ENCODE assay signal across 9 cellular contexts in genomic region chr14:91241848-91242247, GRCh38. TPM values are rescaled to one million over a fixed set of nuclear protein-coding genes. Genes with fewer than 3 reads are reported as not detected.
DNase-seq lines count a peak whose midpoint lies in the region; ATAC-seq, FAIRE-seq and TF ChIP-seq lines count a peak whose summit lies in the region.
"Had no signal": no experiment of that assay in that cellular context is flagged by ENCODE, and none has a peak within 500 bp of the region (broad histone marks: within the 10 kb centered on the region; RNA-seq: fewer than 3 reads in every experiment).

No MANE protein-coding gene starts in this region.

- intact Hi-C loops in HepG2 (cut with micrococcal nuclease; ENCODE audit: unreplicated experiment) = no loop called here

- H3K4me1 Mint-ChIP-seq in effector memory CD8-positive, alpha-beta T cell (ENCODE audit: low read depth in 2 of 2) = peaks cover 75 to 84% of the 10 kb centered on the region in 2 donors

- H3K27ac ChIP-seq in KOPT-K1 (ENCODE audit: low read depth, low read length, poor library complexity, severe bottlenecking) (peak overlapping the region; percentile 88), HepG2 (ENCODE audit: extremely low read length, insufficient read depth, low read length) (no peak overlapping the region), smooth muscle cell (ENCODE audit: low read depth) (no peak overlapping the region)

- no peaks in the 10 kb centered on the region for H3K9me3 Mint-ChIP-seq in effector memory CD8-positive, alpha-beta T cell

- peaks cover 58% of the 10 kb centered on the region for H3K36me3 Mint-ChIP-seq in effector memory CD8-positive, alpha-beta T cell (ENCODE audit: insufficient read depth)

- no peaks in the 10 kb centered on the region for H3K27me3 Mint-ChIP-seq in effector memory CD8-positive, alpha-beta T cell

- H4K20me1 ChIP-seq in HepG2 (ENCODE audit: insufficient read depth, low read length) = no peaks in the 10 kb centered on the region
- H4K20me1 ChIP-seq in smooth muscle cell (ENCODE audit: low read depth) = no peaks in the 10 kb centered on the region

- no peaks in the 10 kb centered on the region for H3K9me3 ChIP-seq in KOPT-K1 (ENCODE audit: insufficient read depth, low read length, poor library complexity, severe bottlenecking)
- no peaks in the 10 kb centered on the region for H3K9me3 ChIP-seq in HepG2 (ENCODE audit: low read length)
- no peaks in the 10 kb centered on the region for H3K9me3 ChIP-seq in smooth muscle cell (replicated peaks; ENCODE audit: low read depth)

- H2AFZ ChIP-seq in HepG2 (ENCODE audit: low read length) = no peak overlapping the region
- no peak overlapping the region for H2AFZ ChIP-seq in smooth muscle cell (ENCODE audit: low read depth)

- H3K4me2 ChIP-seq in HepG2 (ENCODE audit: low read depth, low read length) (no peak overlapping the region), smooth muscle cell (no peak overlapping the region)

- CTCF ChIA-PET in HepG2 (lab: Yijun Ruan, JAX; ENCODE audit: low intra/inter-chr PET ratio, low total read pairs) = no interaction called here

- ATAC-seq in GM21381 (IDR thresholded peaks at IDR 0.05; ENCODE audit: unreplicated experiment) (peak; percentile 51), HepG2 (no peak)
- ATAC-seq in effector memory CD8-positive, alpha-beta T cell (replicated peaks) = peak; percentile 10

- H3K4me3 ChIP-seq in HepG2 (replicated peaks in 1 of 3; ENCODE audit: insufficient read depth in 1 of 3, low read depth in 2 of 3, low read length in 3 of 3) (no peak overlapping the region), smooth muscle cell (no peak overlapping the region)

- TF ChIP-seq POLR2A in HepG2 (IDR thresholded peaks at IDR 0.05; ENCODE audit: insufficient read depth in 1 of 2, low read depth in 2 of 2, low read length in 2 of 2) = no peak

- TF ChIP-seq EP300 in HepG2 (IDR thresholded peaks at IDR 0.05; ENCODE audit: low read depth in 2 of 2, low read length in 2 of 2) = no peak
- no peak for TF ChIP-seq EP300 in HepG2 (CRISPR knock-in tag; IDR thresholded peaks at IDR 0.05; ENCODE audit: borderline replicate concordance)

- POLR2A ChIA-PET in HepG2 (lab: Yijun Ruan, JAX) = no interaction called here

- H3K27ac Mint-ChIP-seq in effector memory CD8-positive, alpha-beta T cell = peak overlapping the region; percentile 91 to 94

- H3K4me1 ChIP-seq in HepG2 (ENCODE audit: insufficient read depth, low read length) (no peaks in the 10 kb centered on the region), smooth muscle cell (ENCODE audit: low read depth) (no peaks in the 10 kb centered on the region)

- H3K79me2 ChIP-seq in HepG2 (ENCODE audit: insufficient read depth, low read length) (no peaks in the 10 kb centered on the region), smooth muscle cell (ENCODE audit: low read depth) (no peaks in the 10 kb centered on the region)

- TF ChIP-seq CTCF in HepG2 (CRISPR knock-in tag; IDR thresholded peaks at IDR 0.05) = no peak
- TF ChIP-seq CTCF in smooth muscle cell (IDR thresholded peaks at IDR 0.05; ENCODE audit: borderline replicate concordance, insufficient read depth, poor library complexity, severe bottlenecking) = no peak

- peaks cover 4% of the 10 kb centered on the region; the same call in 1 of the 2 replicates for H3K36me3 ChIP-seq in KOPT-K1 (ENCODE audit: insufficient read depth, low read length)
- H3K36me3 ChIP-seq in HepG2 (replicated peaks in 1 of 2; ENCODE audit: control insufficient read depth in 1 of 2, insufficient read depth in 2 of 2, low read length in 2 of 2) = no peaks in the 10 kb centered on the region
- no peaks in the 10 kb centered on the region for H3K36me3 ChIP-seq in smooth muscle cell (ENCODE audit: low read depth)

- 10% methylated on average over 8 of the region's 8 CpGs for WGBS in HepG2 (ENCODE audit: low lambda C conversion rate)
- WGBS in smooth muscle cell (ENCODE audit: low lambda C conversion rate) = 95% methylated on average over 8 of the region's 8 CpGs

- H3K27me3 ChIP-seq in HepG2 (ENCODE audit: control insufficient read depth in 1 of 2, insufficient read depth in 2 of 2, low read length in 2 of 2) (peaks cover 1 to 18% of the 10 kb centered on the region in 2 experiments; a peak in 4 of 5 replicates), smooth muscle cell (ENCODE audit: low read depth) (no peaks in the 10 kb centered on the region)

- no peak for TF ChIP-seq RAD21 in HepG2 (CRISPR knock-in tag; IDR thresholded peaks at IDR 0.05)

- BruUV-seq in HepG2 (replicated peaks; lab: Mats Ljungman, UMichigan) = no TSS peak

- no peaks in the 10 kb centered on the region for H3F3A ChIP-seq in smooth muscle cell (ENCODE audit: low read depth)

- DNase-seq in GF-D8 (lab: John Stamatoyannopoulos, UW) = peak; percentile 41
- peak in 1 of 3 experiments; percentile 18 for DNase-seq in effector memory CD8-positive, alpha-beta T cell
- DNase-seq in HepG2 (ENCODE audit: low spot score) = no peak
- no peak for DNase-seq in LoVo (ENCODE audit: low spot score)
- DNase-seq in smooth muscle cell (lab: John Stamatoyannopoulos, UW; ENCODE audit: unreplicated experiment) = no peak
- DNase-seq in NCI-H2196 (lab: John Stamatoyannopoulos, UW; ENCODE audit: unreplicated experiment) = no peak

- no peak for FAIRE-seq in HepG2 (lab: Jason Lieb, UNC)
- FAIRE-seq: endothelial cell of umbilical vein had no signal

- in situ Hi-C loops in HepG2 (cut with HindIII; ENCODE audit: extremely low pct_ligation_motif_present, low pct_unique_long_range_greater_than_20kb) = no loop called here

- H3K4me3 Mint-ChIP-seq in effector memory CD8-positive, alpha-beta T cell = peak overlapping the region; percentile 86 to 89

- no peak overlapping the region for H3K9ac ChIP-seq in HepG2 (ENCODE audit: insufficient read depth, low read depth, low read length)
- H3K9ac ChIP-seq in smooth muscle cell (ENCODE audit: low read depth) = no peak overlapping the region

TF ChIP-seq in HepG2, 621 proteins besides CTCF, POLR2A, EP300 and RAD21 (continues in another document):
- TF ChIP-seq BCLAF1 (IDR thresholded peaks at IDR 0.05) (no peak), EHMT2 (IDR thresholded peaks at IDR 0.05; ENCODE audit: borderline replicate concordance, low read depth, low read length) (no peak), MTA1 (CRISPR knock-in tag; IDR thresholded peaks at IDR 0.05; ENCODE audit: borderline replicate concordance) (no peak)

RNA-seq across cellular contexts. Expression of gene GPR68, which starts 2.7 kb away (rescaled TPM):
- total RNA-seq in HepG2 (2016; rRNA removed; fragmentation: Illumina TruSeq; extraction: Trizol) (not detected in 2 replicates), smooth muscle cell (2.6 and 4.4 TPM in 2 replicates)
- total RNA-seq in HepG2 (2016; cell fraction: cytosol; rRNA removed; fragmentation: Illumina TruSeq; extraction: Trizol; ENCODE audit: low read depth) = not detected in 2 replicates
- 0.11 TPM in 1 of 2 replicates, not detected in the other for total RNA-seq in HepG2 (2016; cell fraction: insoluble cytoplasmic fraction; rRNA removed; fragmentation: Illumina TruSeq; extraction: Trizol)
- 0.41 TPM in 1 of 2 replicates, not detected in the other for total RNA-seq in HepG2 (2016; cell fraction: membrane; rRNA removed; fragmentation: Illumina TruSeq; extraction: Trizol)
- not detected in 2 replicates for total RNA-seq in HepG2 (2016; cell fraction: nucleus; rRNA removed; fragmentation: Illumina TruSeq; extraction: Trizol)
- polyA plus RNA-seq in HepG2 (2011; rRNA removed) (not detected in 2 replicates), smooth muscle cell (2.9 and 3.2 TPM in 2 replicates)
- polyA plus RNA-seq in HepG2 (2011; cell fraction: cytosol; rRNA removed) = not detected in 2 replicates
- polyA plus RNA-seq in HepG2 (2011; cell fraction: nucleus; rRNA removed) = 0.16 TPM in 1 of 2 replicates, not detected in the other
- 0.17 and 0.20 TPM in 2 replicates for polyA plus RNA-seq in HepG2 (2012)
- not detected in 2 replicates for polyA plus RNA-seq in HepG2 (2016; cell fraction: cytosol; fragmentation: Illumina TruSeq; extraction: Trizol; ENCODE audit: low read depth)
- not detected in 2 replicates for polyA plus RNA-seq in HepG2 (2016; cell fraction: insoluble cytoplasmic fraction; fragmentation: Illumina TruSeq; extraction: Trizol; ENCODE audit: low read depth)
- polyA plus RNA-seq in HepG2 (2016; cell fraction: membrane; fragmentation: Illumina TruSeq; extraction: Trizol; ENCODE audit: low read depth) = not detected in 2 replicates
- not detected in 2 replicates for polyA plus RNA-seq in HepG2 (2016; cell fraction: nucleus; fragmentation: Illumina TruSeq; extraction: Trizol; ENCODE audit: insufficient read depth, low read depth)
- 0.10 and 0.19 TPM in 2 replicates for polyA minus RNA-seq in HepG2 (2011; rRNA and poly(A)+ RNA removed; ENCODE audit: low replicate concordance)
- polyA minus RNA-seq in HepG2 (2011; cell fraction: cytosol; rRNA and poly(A)+ RNA removed) = not detected in 2 replicates
- not detected in 2 replicates for polyA minus RNA-seq in HepG2 (2011; cell fraction: nucleus; rRNA and poly(A)+ RNA removed)
